8 cellular contexts compared by ENCODE assay signal in the genomic region with DNA sequence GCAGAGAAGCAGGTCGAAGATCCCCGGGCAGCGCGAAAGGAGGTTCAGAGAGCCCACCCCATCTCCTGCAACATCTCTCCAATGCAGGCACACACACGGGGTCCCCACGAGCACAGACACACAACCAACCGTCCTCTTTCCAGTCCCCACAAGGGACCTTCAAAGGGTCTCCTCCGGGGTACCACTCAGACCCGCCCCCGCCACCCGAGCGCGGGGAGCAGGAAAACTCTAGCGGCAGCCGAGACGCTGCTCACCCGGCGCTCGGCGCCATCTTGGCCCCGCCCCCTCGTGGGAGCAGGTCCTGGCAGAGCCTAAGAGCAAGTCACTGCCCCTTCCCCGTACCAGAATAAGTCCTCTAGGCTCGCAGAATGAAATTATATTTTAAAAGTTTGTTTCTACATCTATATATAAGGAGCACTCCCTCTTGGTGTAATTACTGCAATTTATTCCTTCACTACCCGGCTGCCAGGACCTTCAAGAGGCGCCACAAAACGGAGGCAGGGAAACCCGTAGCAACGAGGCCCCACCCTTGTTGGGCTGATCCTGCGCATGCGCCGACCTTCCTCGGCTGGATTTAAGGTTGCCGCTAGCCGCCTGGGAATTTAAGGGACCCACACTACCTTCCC. TPM values are rescaled to one million over a fixed set of nuclear protein-coding genes. Genes with fewer than 3 reads are reported as not detected.
DNase-seq lines count a peak whose midpoint lies in the region; ATAC-seq and TF ChIP-seq lines count a peak whose summit lies in the region.

A gene with protein sequence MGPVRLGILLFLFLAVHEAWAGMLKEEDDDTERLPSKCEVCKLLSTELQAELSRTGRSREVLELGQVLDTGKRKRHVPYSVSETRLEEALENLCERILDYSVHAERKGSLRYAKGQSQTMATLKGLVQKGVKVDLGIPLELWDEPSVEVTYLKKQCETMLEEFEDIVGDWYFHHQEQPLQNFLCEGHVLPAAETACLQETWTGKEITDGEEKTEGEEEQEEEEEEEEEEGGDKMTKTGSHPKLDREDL (plus strand): TSS at position 560 of the 626 bp plus-strand sequence. CDS start 111 bp downstream, outside the sequence.
A gene (minus strand): TSS at position 284 of the 626 bp plus-strand sequence. CDS start 5,149 bp downstream, outside the sequence.

- peak within 1 kb of the TSS; percentile 97 for H3K4me3 Mint-ChIP-seq in HFFc6

- 2% methylated on average over 28 of the region's 35 CpGs for WGBS in SK-N-SH (ENCODE audit: low lambda C conversion rate)
- WGBS in testis, 2 donors, result 0% methylated on average over 19 to 33 of the region's 35 CpGs

- ATAC-seq in omental fat pad (ENCODE audit: low FRiP score), result peak; percentile 92

- H3K4me3 ChIP-seq in GM06990 (replicated peaks; ENCODE audit: low read depth, low read length), result peak within 1 kb of the TSS; percentile 92
- H3K4me3 ChIP-seq in SK-N-SH (ENCODE audit: low read depth in 2 of 2, low read length in 1 of 2), result peak within 1 kb of the TSS; percentile 69 to 97
- peak within 1 kb of the TSS; percentile 66 to 73 for H3K4me3 ChIP-seq in testis

- TF ChIP-seq RAD21 in SK-N-SH (IDR thresholded peaks at IDR 0.05; ENCODE audit: low read length), result no peak

- peaks cover 8% of the 10 kb centered on the region for H3K4me1 Mint-ChIP-seq in HFFc6 (ENCODE audit: low read depth)

- CTCF ChIA-PET in SK-N-SH (lab: Yijun Ruan, JAX), result interaction anchor here (1.3 to 5.0 kb wide), 2 partner anchors 12 to 19 kb away, joined by 5 to 40 read pairs; no protein-coding TSS in a partner anchor

- TF ChIP-seq CTCF in GM06990 (IDR thresholded peaks at IDR 0.05; ENCODE audit: insufficient read depth, low read length, poor library complexity, severe bottlenecking) (no peak), HFFc6 (IDR thresholded peaks at IDR 0.05) (no peak), SK-N-SH (IDR thresholded peaks at IDR 0.05) (no peak), omental fat pad (IDR thresholded peaks at IDR 0.05) (no peak), testis (IDR thresholded peaks at IDR 0.05) (no peak)

- H3F3A ChIP-seq in SK-N-SH (replicated peaks; ENCODE audit: insufficient read depth), result peaks cover 21% of the 10 kb centered on the region

- peak within 1 kb of the TSS; percentile 96 for H3K4me2 ChIP-seq in SK-N-SH

- H3K27me3 ChIP-seq in GM06990 (replicated peaks; ENCODE audit: control insufficient read depth, insufficient read depth, low read length) (no peaks in the 10 kb centered on the region), SK-N-SH (ENCODE audit: insufficient read depth) (no peaks in the 10 kb centered on the region), testis (no peaks in the 10 kb centered on the region)

- peak within 1 kb of the TSS; percentile 78 for H3K9ac ChIP-seq in SK-N-SH

- H3K36me3 ChIP-seq in GM06990 (ENCODE audit: control insufficient read depth, insufficient read depth, low read length), result no peaks in the 10 kb centered on the region; the same call in 1 of the 2 replicates
- H3K36me3 ChIP-seq in SK-N-SH (replicated peaks in 1 of 2; ENCODE audit: control insufficient read depth in 1 of 2, insufficient read depth in 2 of 2, low read length in 1 of 2), result peaks cover 7 to 31% of the 10 kb centered on the region in 2 experiments
- H3K36me3 ChIP-seq in testis (ENCODE audit: low read depth, missing control alignments), result no peaks in the 10 kb centered on the region

- TF ChIP-seq POLR2A in testis (IDR thresholded peaks at IDR 0.05), result no peak

- H3K9me2 ChIP-seq in SK-N-SH, result no peaks in the 10 kb centered on the region

- TF ChIP-seq EP300 in SK-N-SH (IDR thresholded peaks at IDR 0.05; ENCODE audit: borderline replicate concordance in 1 of 2, low read depth in 1 of 2, low read length in 1 of 2), result no peak

- peak within 1 kb of the TSS; percentile 98 for H3K27ac Mint-ChIP-seq in HFFc6

- DNase-seq in GM06990 (ENCODE audit: extremely low read depth, insufficient read length), result peak; percentile 90
- DNase-seq in HFFc6, result peak; percentile 92
- DNase-seq in NCI-H1092 (lab: John Stamatoyannopoulos, UW), result peak; percentile 96
- peak; percentile 100 for DNase-seq in SK-N-SH
- DNase-seq in activated naive CD4-positive, alpha-beta T cell treated with anti-CD3 and anti-CD28 coated beads, Interleukin-2, amount 50 U/mL, for 16 hours, result peak; percentile 94
- DNase-seq in globus pallidus (ENCODE audit: low spot score), result peak; percentile 95
- DNase-seq in omental fat pad (ENCODE audit: low spot score), result peak; percentile 76
- DNase-seq in testis, result peak; percentile 97

- no peaks in the 10 kb centered on the region for H3K9me3 Mint-ChIP-seq in HFFc6

- intact Hi-C loops in testis (cut with DNase I; ENCODE audit: low total_unique reads), result no loop called here

- POLR2A ChIA-PET in SK-N-SH (lab: Yijun Ruan, JAX), result interaction anchor here (2.5 kb wide), 1 partner anchor 18 kb away, joined by 15 read pairs; a partner anchor contains a TSS

- no peaks in the 10 kb centered on the region; the same call in 1 of the 2 replicates for H3K27me3 Mint-ChIP-seq in HFFc6 (ENCODE audit: insufficient read depth)

- peaks cover 0 to 11% of the 10 kb centered on the region in 2 experiments; a peak in 2 of 4 replicates for H3K4me1 ChIP-seq in SK-N-SH (ENCODE audit: control insufficient read depth in 1 of 2, insufficient read depth in 2 of 2, low read depth in 1 of 2, low read length in 1 of 2)
- peaks cover 12% of the 10 kb centered on the region for H3K4me1 ChIP-seq in testis

- H3K36me3 Mint-ChIP-seq in HFFc6 (ENCODE audit: low read depth), result peaks cover 21% of the 10 kb centered on the region

- peak within 1 kb of the TSS; percentile 93 for H2AFZ ChIP-seq in SK-N-SH (ENCODE audit: low read depth)

- peaks cover 51% of the 10 kb centered on the region for H3K79me2 ChIP-seq in SK-N-SH (ENCODE audit: insufficient read depth)

- H3K27ac ChIP-seq in SK-N-SH (ENCODE audit: low read depth in 2 of 2, low read length in 1 of 2) (peak within 1 kb of the TSS; percentile 84), testis (peak within 1 kb of the TSS; percentile 72 to 93)

- H3K9me3 ChIP-seq in SK-N-SH (no peaks in the 10 kb centered on the region), testis (no peaks in the 10 kb centered on the region)

- no peaks in the 10 kb centered on the region for H4K20me1 ChIP-seq in SK-N-SH (ENCODE audit: insufficient read depth)

TF ChIP-seq in SK-N-SH, 30 proteins besides CTCF, POLR2A, EP300 and RAD21 (continues in another document):
- TF ChIP-seq NRF1 (IDR thresholded peaks at IDR 0.05; ENCODE audit: low read depth, low read length) (peak; percentile 94), JUND (IDR thresholded peaks at IDR 0.05) (peak; percentile 13; the same call in 1 of the 2 replicates), TEAD4 (IDR thresholded peaks at IDR 0.05; ENCODE audit: borderline replicate concordance, insufficient read depth) (no peak), ELF1 (IDR thresholded peaks at IDR 0.05) (no peak), FOXM1 (IDR thresholded peaks at IDR 0.05; ENCODE audit: low read depth) (no peak), GABPA (IDR thresholded peaks at IDR 0.05; ENCODE audit: low read depth) (no peak; the same call in 1 of the 2 replicates), TAF1 (IDR thresholded peaks at IDR 0.05; ENCODE audit: borderline replicate concordance, low read depth, low read length) (peak; percentile 100), CHD2 (IDR thresholded peaks at IDR 0.05; ENCODE audit: low read length, partially characterized antibody) (no peak), SIN3A (IDR thresholded peaks at IDR 0.05; ENCODE audit: borderline replicate concordance, low read depth, low read length) (peak; percentile 76; the same call in 1 of the 2 replicates)
- TF ChIP-seq, protein P1, sequence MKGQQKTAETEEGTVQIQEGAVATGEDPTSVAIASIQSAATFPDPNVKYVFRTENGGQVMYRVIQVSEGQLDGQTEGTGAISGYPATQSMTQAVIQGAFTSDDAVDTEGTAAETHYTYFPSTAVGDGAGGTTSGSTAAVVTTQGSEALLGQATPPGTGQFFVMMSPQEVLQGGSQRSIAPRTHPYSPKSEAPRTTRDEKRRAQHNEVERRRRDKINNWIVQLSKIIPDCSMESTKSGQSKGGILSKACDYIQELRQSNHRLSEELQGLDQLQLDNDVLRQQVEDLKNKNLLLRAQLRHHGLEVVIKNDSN (IDR thresholded peaks at IDR 0.05; ENCODE audit: borderline replicate concordance, low read depth), result no peak
- TF ChIP-seq, protein P2, sequence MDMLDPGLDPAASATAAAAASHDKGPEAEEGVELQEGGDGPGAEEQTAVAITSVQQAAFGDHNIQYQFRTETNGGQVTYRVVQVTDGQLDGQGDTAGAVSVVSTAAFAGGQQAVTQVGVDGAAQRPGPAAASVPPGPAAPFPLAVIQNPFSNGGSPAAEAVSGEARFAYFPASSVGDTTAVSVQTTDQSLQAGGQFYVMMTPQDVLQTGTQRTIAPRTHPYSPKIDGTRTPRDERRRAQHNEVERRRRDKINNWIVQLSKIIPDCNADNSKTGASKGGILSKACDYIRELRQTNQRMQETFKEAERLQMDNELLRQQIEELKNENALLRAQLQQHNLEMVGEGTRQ (IDR thresholded peaks at IDR 0.05; ENCODE audit: borderline replicate concordance, low read depth, low read length), result no peak

RNA-seq across cellular contexts. Expression of the first gene that starts in this region (rescaled TPM):
- 10 to 100 TPM; 24.4 to 32.4 (median 26.3) TPM for total RNA-seq in HFFc6 (2021; fragmentation: NEBNext Ultra II Directional; extraction: Animal tissue kit (Norgen Biotek cat#: 25700))
- polyA plus RNA-seq in SK-N-SH (2012; rRNA removed) (52.0 and 65.0 TPM in 2 replicates), testis (ENCODE audit: insufficient read depth, low read depth, low replicate concordance) (22.2 TPM)
- 59.0 and 61.0 TPM in 2 replicates for polyA plus RNA-seq in SK-N-SH (2012; cell fraction: cytosol; rRNA removed)
- 35.8 and 57.2 TPM in 2 replicates for polyA plus RNA-seq in SK-N-SH (2012; cell fraction: nucleus; rRNA removed)
- total RNA-seq in omental fat pad (10 to 100 TPM in 2 of 4 donors, 1 to 10 TPM in 2; 5.8 to 18.6 (median 9.6) TPM), testis (10 to 100 TPM; 14.3 to 19.3 TPM)

RNA-seq across cellular contexts. Expression of the second gene that starts in this region (rescaled TPM):
- total RNA-seq in HFFc6 (2021; fragmentation: NEBNext Ultra II Directional; extraction: Animal tissue kit (Norgen Biotek cat#: 25700)), result 10 to 100 TPM; 66.4 to 78.6 (median 77.4) TPM
- 31.7 and 70.5 TPM in 2 replicates for polyA plus RNA-seq in SK-N-SH (2012; rRNA removed)
- 27.8 and 39.3 TPM in 2 replicates for polyA plus RNA-seq in SK-N-SH (2012; cell fraction: cytosol; rRNA removed)
- 97.8 and 115 TPM in 2 replicates for polyA plus RNA-seq in SK-N-SH (2012; cell fraction: nucleus; rRNA removed)
- 10 to 100 TPM; 21.0 to 37.5 (median 30.3) TPM for total RNA-seq in omental fat pad
- 100 to 1,000 TPM in 1 of 2 donors, 10 to 100 TPM in 1; 99.1 to 108 TPM for total RNA-seq in testis
- 95.4 TPM for polyA plus RNA-seq in testis (ENCODE audit: insufficient read depth, low read depth, low replicate concordance)

Comparison
In these comparisons a context has a peak if more than half of its experiments do, and no peak if none do; other contexts are left out.
1. Peak in every context shown above with its lines: DNase-seq, ATAC-seq, H3K4me3 ChIP-seq and H3K27ac ChIP-seq.